ENCODE assay signal across 8 cellular contexts in the genomic region with DNA sequence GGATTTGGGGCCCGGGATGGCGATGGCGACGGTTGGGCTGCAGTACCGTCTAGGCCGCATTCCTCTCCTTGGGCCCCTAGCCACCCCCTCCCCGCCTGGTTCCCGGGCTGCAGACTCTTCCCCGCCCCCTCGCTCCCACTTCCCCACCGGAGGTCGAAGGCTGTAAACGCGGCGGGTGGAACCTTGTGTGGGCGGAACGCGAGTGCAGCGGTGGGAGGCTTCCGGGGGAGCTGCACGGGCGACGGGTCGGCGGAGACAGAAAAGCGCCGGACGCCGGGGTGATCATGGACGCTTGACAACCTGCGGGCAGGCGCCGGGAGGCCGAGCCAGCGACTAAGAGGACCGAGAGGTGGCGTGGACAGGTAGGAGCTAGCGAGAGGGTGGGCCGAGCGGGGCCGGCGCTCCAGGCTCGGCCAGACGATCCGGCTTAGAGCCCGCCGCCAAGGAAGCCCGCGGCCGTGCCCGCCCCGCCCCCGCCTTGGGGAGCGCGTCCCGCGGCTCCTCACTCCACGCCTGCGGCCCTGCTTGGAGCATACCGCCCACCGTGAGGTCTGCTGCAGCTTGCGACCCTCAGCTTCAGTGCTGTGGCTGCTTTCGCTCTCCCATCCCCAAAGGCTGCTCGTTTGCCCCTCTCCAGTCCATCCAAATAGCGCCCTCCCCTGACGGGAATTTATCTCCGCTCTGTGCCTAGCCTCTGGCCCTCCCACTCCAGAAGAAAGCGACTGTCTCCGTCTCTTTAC. TPM values are rescaled to one million over a fixed set of nuclear protein-coding genes. Genes with fewer than 3 reads are reported as not detected.
DNase-seq lines count a peak whose midpoint lies in the region; ATAC-seq and TF ChIP-seq lines count a peak whose summit lies in the region.

A gene (plus strand): TSS at position 269 of the 740 bp plus-strand sequence. CDS start 2,126 bp downstream, outside the sequence.

- peak within 1 kb of the TSS; percentile 76 for H2AFZ ChIP-seq in KMS-11 (ENCODE audit: low read depth)

- peaks cover 25% of the 10 kb centered on the region for H3K4me1 ChIP-seq in KMS-11 (ENCODE audit: low read depth, poor library complexity, severe bottlenecking)

- H3K4me1 Mint-ChIP-seq in naive B cell: peaks cover 55 to 65% (median 63%) of the 10 kb centered on the region in 3 donors
- H3K4me1 Mint-ChIP-seq in stimulated activated memory B cell treated with anti-CD40 and anti-IgM and Interleukin-4, amounts not matched to agents 10 μg/mL and 1 μg/mL and 100 μg/mL, for 72 hours: peaks cover 64% of the 10 kb centered on the region

- no peaks in the 10 kb centered on the region for H3K9me3 Mint-ChIP-seq in naive B cell
- H3K9me3 Mint-ChIP-seq in stimulated activated memory B cell treated with anti-CD40 and anti-IgM and Interleukin-4, amounts not matched to agents 10 μg/mL and 1 μg/mL and 100 μg/mL, for 72 hours: no peaks in the 10 kb centered on the region

- ATAC-seq in GM21576 (IDR thresholded peaks at IDR 0.05; ENCODE audit: unreplicated experiment) (peak; percentile 64), naive B cell (ENCODE audit: low read depth in 2 of 2) (peak; percentile 61 to 63)
- peak; percentile 81 for ATAC-seq in stimulated activated memory B cell treated with anti-CD40 and anti-IgM and Interleukin-4, amounts not matched to agents 10 μg/mL and 1 μg/mL and 100 μg/mL, for 72 hours

- peak within 1 kb of the TSS; percentile 59 to 98 (median 94) for H3K27ac Mint-ChIP-seq in naive B cell
- H3K27ac Mint-ChIP-seq in stimulated activated memory B cell treated with anti-CD40 and anti-IgM and Interleukin-4, amounts not matched to agents 10 μg/mL and 1 μg/mL and 100 μg/mL, for 72 hours: peak within 1 kb of the TSS; percentile 85

- no peaks in the 10 kb centered on the region for H3K27me3 Mint-ChIP-seq in naive B cell
- H3K27me3 Mint-ChIP-seq in stimulated activated memory B cell treated with anti-CD40 and anti-IgM and Interleukin-4, amounts not matched to agents 10 μg/mL and 1 μg/mL and 100 μg/mL, for 72 hours: no peaks in the 10 kb centered on the region

- TF ChIP-seq CTCF in KMS-11 (conservative IDR thresholded peaks at IDR 0.05; ENCODE audit: low read depth, low read length): peak; percentile 64

- peak within 1 kb of the TSS; percentile 86 to 99 (median 94) for H3K4me3 Mint-ChIP-seq in naive B cell
- H3K4me3 Mint-ChIP-seq in stimulated activated memory B cell treated with anti-CD40 and anti-IgM and Interleukin-4, amounts not matched to agents 10 μg/mL and 1 μg/mL and 100 μg/mL, for 72 hours: peak within 1 kb of the TSS; percentile 93

- peak within 1 kb of the TSS; percentile 90 for H3K4me3 ChIP-seq in KMS-11 (IDR thresholded peaks at IDR 0.05; ENCODE audit: insufficient read depth, low read depth, low read length)

- H4K20me1 ChIP-seq in KMS-11 (ENCODE audit: insufficient read depth): no peaks in the 10 kb centered on the region; the same call in 1 of the 2 replicates

- peak; percentile 62 for DNase-seq in DMS114 treated with DMSO at 0.1 percent for 48 hours (lab: John Stamatoyannopoulos, UW; ENCODE audit: unreplicated experiment)
- DNase-seq in RKO (ENCODE audit: low spot score): peak; percentile 86
- peak; percentile 70 for DNase-seq in activated T-helper 1 cell treated with Interleukin-2 at 50 U/mL for 16 hours (ENCODE audit: low read depth)
- peak; percentile 80 for DNase-seq in fibroblast of gingiva (ENCODE audit: low read depth)
- DNase-seq in naive B cell: peak; percentile 75

- peaks cover 32% of the 10 kb centered on the region for H3K79me2 ChIP-seq in KMS-11 (ENCODE audit: insufficient read depth, low read depth)

- H3K36me3 Mint-ChIP-seq in naive B cell: peaks cover 0 to 4% of the 10 kb centered on the region in 2 donors
- H3K36me3 Mint-ChIP-seq in stimulated activated memory B cell treated with anti-CD40 and anti-IgM and Interleukin-4, amounts not matched to agents 10 μg/mL and 1 μg/mL and 100 μg/mL, for 72 hours: peaks cover 24% of the 10 kb centered on the region

- peaks cover 6% of the 10 kb centered on the region; the same call in 1 of the 2 replicates for H3K36me3 ChIP-seq in KMS-11 (ENCODE audit: insufficient read depth)

- H3K9ac ChIP-seq in KMS-11: peak within 1 kb of the TSS; percentile 49; the same call in 1 of the 2 replicates

- peak within 1 kb of the TSS; percentile 17; the same call in 1 of the 2 replicates for H3K27ac ChIP-seq in KMS-11

- H3K4me2 ChIP-seq in KMS-11: peak within 1 kb of the TSS; percentile 72

- no peaks in the 10 kb centered on the region for H3K27me3 ChIP-seq in KMS-11 (ENCODE audit: insufficient read depth, low read depth)

RNA-seq across cellular contexts. Expression of the gene that starts here (rescaled TPM):
- polyA plus RNA-seq in naive B cell (ENCODE audit: low read depth in 6 of 6): 10 to 100 TPM; 26.0 to 36.1 (median 32.7) TPM

Comparison
In these comparisons a context has a peak if more than half of its experiments do, and no peak if none do; other contexts are left out.
1. Peak in every context shown above with its lines: DNase-seq, ATAC-seq, H3K4me3 ChIP-seq and H3K27ac ChIP-seq.